20 cellular contexts compared by ENCODE assay signal in the genomic region with DNA sequence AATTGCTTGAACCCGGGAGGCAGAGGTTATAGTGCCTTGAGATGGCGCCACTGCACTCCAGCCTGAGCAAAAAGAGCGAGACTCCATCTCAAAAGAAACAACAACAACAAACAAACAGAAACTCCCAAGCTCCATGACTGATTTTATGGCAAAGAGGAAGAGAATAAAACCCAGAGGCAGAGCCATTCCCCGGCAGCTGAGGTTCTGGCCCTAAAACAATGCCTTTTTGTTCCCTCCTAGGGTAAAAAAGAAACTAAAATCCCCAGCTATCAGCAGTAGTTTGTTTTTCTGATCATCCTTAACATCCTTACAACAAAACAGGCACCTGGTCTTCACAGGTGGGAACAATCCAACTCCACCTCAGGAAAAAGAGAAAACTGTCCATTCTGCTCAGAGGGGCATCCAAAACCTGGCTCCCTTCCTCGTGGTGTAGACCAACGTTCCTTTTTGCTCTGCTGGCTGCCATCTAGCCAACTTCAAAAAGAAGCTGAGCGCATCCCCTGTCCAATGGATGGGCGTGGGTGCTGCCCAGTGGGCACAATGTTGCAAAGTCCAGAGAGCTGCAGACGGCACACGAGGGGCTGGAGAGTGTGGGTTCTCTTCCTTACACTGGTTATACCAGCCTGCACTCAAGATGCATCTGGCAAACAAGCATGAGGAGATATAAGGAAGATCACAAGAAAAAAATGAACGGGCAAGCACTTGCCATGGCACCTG. TPM values are rescaled to one million over a fixed set of nuclear protein-coding genes. Genes with fewer than 3 reads are reported as not detected.
DNase-seq lines count a peak whose midpoint lies in the region; ATAC-seq and TF ChIP-seq lines count a peak whose summit lies in the region.
"Had no signal": no experiment of that assay in that cellular context is flagged by ENCODE, and none has a peak within 500 bp of the region (broad histone marks: within the 10 kb centered on the region; RNA-seq: fewer than 3 reads in every experiment).

No MANE protein-coding gene starts in this region.

- peaks cover 15% of the 10 kb centered on the region for H3K36me3 ChIP-seq in CD8-positive, alpha-beta T cell (ENCODE audit: insufficient read depth, low read length)
- H3K36me3 ChIP-seq in OCI-LY7 (ENCODE audit: insufficient read depth, low read length) = no peaks in the 10 kb centered on the region

- no peaks in the 10 kb centered on the region for H3K9me3 ChIP-seq in CD8-positive, alpha-beta T cell (ENCODE audit: low read length)
- H3K9me3 ChIP-seq in OCI-LY7 (ENCODE audit: low read length) = no peaks in the 10 kb centered on the region

- TF ChIP-seq CTCF in CD8-positive, alpha-beta T cell (IDR thresholded peaks at IDR 0.05) = no peak
- TF ChIP-seq CTCF in OCI-LY7 (conservative IDR thresholded peaks at IDR 0.05; ENCODE audit: low read length) (0 out of 2 replicates have a peak, but pooled peaks have one; percentile 19), omental fat pad (IDR thresholded peaks at IDR 0.05) (no peak), progenitor cell of endocrine pancreas (IDR thresholded peaks at IDR 0.05; ENCODE audit: unreplicated experiment) (no peak)

- H3K4me3 Mint-ChIP-seq in CD8-positive, alpha-beta T cell = no peak overlapping the region
- H3K4me3 Mint-ChIP-seq in progenitor cell of endocrine pancreas (ENCODE audit: low read depth) = no peak overlapping the region
- H3K4me3 Mint-ChIP-seq: activated CD4-positive, alpha-beta memory T cell treated with anti-CD3 and anti-CD28 coated beads for 36 hours; activated naive CD4-positive, alpha-beta T cell treated with anti-CD3 and anti-CD28 coated beads for 36 hours had no signal

- H3K4me2 ChIP-seq in OCI-LY7 (ENCODE audit: low read length) = no peak overlapping the region
- H3K4me2 ChIP-seq: KMS-11 had no signal

- no peaks in the 10 kb centered on the region for H3K27me3 Mint-ChIP-seq in CD8-positive, alpha-beta T cell (ENCODE audit: low read depth)
- no peaks in the 10 kb centered on the region for H3K27me3 Mint-ChIP-seq in progenitor cell of endocrine pancreas
- H3K27me3 Mint-ChIP-seq: activated CD4-positive, alpha-beta memory T cell treated with anti-CD3 and anti-CD28 coated beads for 36 hours had no signal

- no peak for ATAC-seq in CD8-positive, alpha-beta T cell
- ATAC-seq in omental fat pad (ENCODE audit: low FRiP score) (no peak), GM19395 (IDR thresholded peaks at IDR 0.05; ENCODE audit: unreplicated experiment) (no peak), GM21825 (IDR thresholded peaks at IDR 0.05; ENCODE audit: unreplicated experiment) (no peak)

- H3K9me2 ChIP-seq in OCI-LY7 (ENCODE audit: insufficient read depth, low read length) = no peaks in the 10 kb centered on the region

- no peak overlapping the region for H3K27ac ChIP-seq in CD8-positive, alpha-beta T cell (ENCODE audit: low read depth, low read length)
- H3K27ac ChIP-seq in OCI-LY7 (ENCODE audit: low read depth, low read length, poor library complexity, severe bottlenecking) = no peak overlapping the region
- H3K27ac ChIP-seq: C4-2B, coronary artery, GM23248, KMS-11 had no signal

- POLR2A ChIA-PET in CD8-positive, alpha-beta T cell (lab: Charles Lee) = no interaction called here
- POLR2A ChIA-PET in OCI-LY7 (lab: Charles Lee) = no interaction called here

- peaks cover 67% of the 10 kb centered on the region for H3K4me1 Mint-ChIP-seq in CD8-positive, alpha-beta T cell (ENCODE audit: low read depth)
- no peaks in the 10 kb centered on the region for H3K4me1 Mint-ChIP-seq in progenitor cell of endocrine pancreas (ENCODE audit: low read depth)

- H3K4me1 ChIP-seq in CD8-positive, alpha-beta T cell (ENCODE audit: insufficient read depth, low read length) = peaks cover 7% of the 10 kb centered on the region
- no peaks in the 10 kb centered on the region for H3K4me1 ChIP-seq in OCI-LY7 (ENCODE audit: insufficient read depth, low read length, poor library complexity, severe bottlenecking)

- H3K27me3 ChIP-seq in CD8-positive, alpha-beta T cell (ENCODE audit: insufficient read depth, low read length) = no peaks in the 10 kb centered on the region

- no peaks in the 10 kb centered on the region for H3K79me2 ChIP-seq in OCI-LY7 (ENCODE audit: insufficient read depth, low read depth, low read length)

- BruUV-seq in OCI-LY7 (replicated peaks; lab: Mats Ljungman, UMichigan) = no TSS peak

- H3K4me3 ChIP-seq in CD8-positive, alpha-beta T cell (ENCODE audit: low read depth, low read length) = no peak overlapping the region
- H3K4me3 ChIP-seq in OCI-LY7 (ENCODE audit: low read depth, low read length, poor library complexity, severe bottlenecking) = no peak overlapping the region
- H3K4me3 ChIP-seq: coronary artery, GM23248 had no signal

- no peaks in the 10 kb centered on the region for H3K9me3 Mint-ChIP-seq in CD8-positive, alpha-beta T cell
- H3K9me3 Mint-ChIP-seq in progenitor cell of endocrine pancreas (ENCODE audit: low read depth) = no peaks in the 10 kb centered on the region
- H3K9me3 Mint-ChIP-seq: activated CD4-positive, alpha-beta memory T cell treated with anti-CD3 and anti-CD28 coated beads for 36 hours; activated naive CD4-positive, alpha-beta T cell treated with anti-CD3 and anti-CD28 coated beads for 36 hours had no signal

- CTCF ChIA-PET in CD8-positive, alpha-beta T cell (lab: Charles Lee) = interaction anchor here (0.9 to 1.7 kb wide), 5 partner anchors 11 to 287 kb away, joined by 3 to 4 read pairs (median 3); no protein-coding TSS in a partner anchor
- CTCF ChIA-PET in OCI-LY7 (lab: Charles Lee; ENCODE audit: unreplicated experiment) = no interaction called here

- peaks cover 54% of the 10 kb centered on the region for H3K36me3 Mint-ChIP-seq in CD8-positive, alpha-beta T cell
- H3K36me3 Mint-ChIP-seq in progenitor cell of endocrine pancreas (ENCODE audit: insufficient read depth) = peaks cover 2% of the 10 kb centered on the region

- peak overlapping the region; percentile 70 for H3K27ac Mint-ChIP-seq in CD8-positive, alpha-beta T cell
- no peak overlapping the region for H3K27ac Mint-ChIP-seq in progenitor cell of endocrine pancreas
- H3K27ac Mint-ChIP-seq: activated CD4-positive, alpha-beta memory T cell treated with anti-CD3 and anti-CD28 coated beads for 36 hours; activated naive CD4-positive, alpha-beta T cell treated with anti-CD3 and anti-CD28 coated beads for 36 hours had no signal

- H4K20me1 ChIP-seq in OCI-LY7 (ENCODE audit: insufficient read depth, low read length) = no peaks in the 10 kb centered on the region; the same call in 1 of the 2 replicates

- no peak overlapping the region for H2AFZ ChIP-seq in OCI-LY7 (ENCODE audit: low read length)
- H2AFZ ChIP-seq: GM23248 had no signal

- DNase-seq in CD8-positive, alpha-beta T cell = no peak
- DNase-seq in OCI-LY7 (ENCODE audit: low spot score) (no peak), epidermal melanocyte (ENCODE audit: insufficient read length, low spot score) (peak; percentile 47), pons (ENCODE audit: low spot score) (peak; percentile 80), omental fat pad (ENCODE audit: low spot score) (no peak), progenitor cell of endocrine pancreas (ENCODE audit: low spot score, unreplicated experiment) (no peak)
- DNase-seq: activated CD4-positive, alpha-beta memory T cell treated with anti-CD3 and anti-CD28 coated beads for 36 hours; activated naive CD4-positive, alpha-beta T cell treated with anti-CD3 and anti-CD28 coated beads for 36 hours; GM23248; NCI-H1417 treated with DMSO at 0.1 percent for 48 hours; NCI-H526 treated with DMSO at 0.1 percent for 48 hours; RPMI8226; stimulated activated CD4-positive, alpha-beta T cell treated with anti-CD3 and anti-CD28 coated beads, Interleukin-1b, Interleukin-23, amount 100 ng/mL, for 48 hours; stimulated activated CD8-positive, alpha-beta memory T cell treated with anti-CD3 and anti-CD28 coated beads, Interleukin-4, amount 100 ng/mL, for 48 hours; T-helper 9 cell had no signal

- intact Hi-C loops in CD8-positive, alpha-beta T cell (cut with DNase I, micrococcal nuclease) = no loop called here
- intact Hi-C loops in OCI-LY7 (cut with micrococcal nuclease; ENCODE audit: unreplicated experiment) = no loop called here

RNA-seq across cellular contexts. Expression of a gene that starts 54.6 kb away (rescaled TPM):
- 1 to 10 TPM; 1.3 to 2.1 TPM for total RNA-seq in CD8-positive, alpha-beta T cell
- total RNA-seq in OCI-LY7 (2014; rRNA removed; shearing (Covaris generic)) = 14.0 and 14.9 TPM in 2 replicates
- total RNA-seq in OCI-LY7 (2022) (18.9 and 21.0 TPM in 2 replicates), omental fat pad (10 to 100 TPM in 3 of 4 donors, 1 to 10 TPM in 1; 9.6 to 21.1 (median 13.6) TPM), progenitor cell of endocrine pancreas (25.7 and 26.7 TPM in 2 replicates)

RNA-seq across cellular contexts. Expression of a gene that starts 54.8 kb away (rescaled TPM):
- 1 to 10 TPM; 7.9 to 8.1 TPM for total RNA-seq in CD8-positive, alpha-beta T cell
- 53.9 and 75.2 TPM in 2 replicates for total RNA-seq in OCI-LY7 (2014; rRNA removed; shearing (Covaris generic))
- total RNA-seq in OCI-LY7 (2022) (54.2 and 59.1 TPM in 2 replicates), omental fat pad (10 to 100 TPM; 51.6 to 73.6 (median 59.0) TPM), progenitor cell of endocrine pancreas (53.7 and 55.8 TPM in 2 replicates)

Comparison
In these comparisons a context has a peak if more than half of its experiments do, and no peak if none do; other contexts are left out.
1. DNase-seq: peak in epidermal melanocyte (single experiment) and pons (single experiment); none in CD8-positive, alpha-beta T cell (0 of 7), OCI-LY7 (single experiment), omental fat pad (single experiment) and progenitor cell of endocrine pancreas (single experiment).